Comparison of ENCODE assay signal across 7 cellular contexts in the genomic region with DNA sequence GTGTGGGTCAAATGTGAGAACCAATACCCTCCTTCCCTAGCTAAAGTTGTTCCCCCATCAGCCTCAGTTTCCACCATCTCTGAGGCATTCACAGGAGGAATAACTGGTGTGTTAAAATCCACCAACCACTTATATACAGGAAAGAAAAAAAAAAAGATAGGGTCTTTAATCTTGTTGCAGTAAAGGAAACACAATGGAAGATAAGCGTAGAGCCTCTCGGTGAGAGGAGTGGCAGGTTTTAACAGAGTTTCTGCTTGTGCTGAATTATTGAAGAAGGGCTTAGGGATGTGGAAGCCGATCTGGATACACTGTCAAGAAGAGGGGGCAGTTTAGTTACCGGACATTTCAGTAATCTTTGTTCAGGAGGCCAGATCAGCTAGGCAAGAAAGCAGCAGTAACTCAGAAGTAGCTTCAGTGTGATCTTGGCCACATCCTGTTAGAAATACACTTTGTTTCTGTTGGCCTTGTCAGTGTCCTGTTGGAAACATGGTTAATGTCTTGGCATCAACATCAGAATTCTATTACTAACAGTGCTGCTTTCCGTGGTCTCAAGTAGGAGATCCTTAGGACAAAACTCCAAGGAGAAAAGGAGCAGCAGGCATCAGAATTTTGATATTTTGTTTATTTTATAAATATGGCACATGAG. TPM values are rescaled to one million over a fixed set of nuclear protein-coding genes. Genes with fewer than 3 reads are reported as not detected.
A peak's percentile ranks its signal among the peaks of the same experiment; 100 is the strongest.
DNase-seq lines count a peak whose midpoint lies in the region; ATAC-seq and TF ChIP-seq lines count a peak whose summit lies in the region.
"Not testable (repeated sequence)": the region's sequence is repeated elsewhere in the genome, so short reads cannot be mapped to it uniquely, and the experiment has no call there.

No MANE protein-coding gene starts in this region.

- not testable (repeated sequence) for H3K4me3 ChIP-seq in RWPE2 (ENCODE audit: severe bottlenecking)
- peak overlapping the region; percentile 11 for H3K4me3 ChIP-seq in coronary artery
- peak overlapping the region; percentile 51 for H3K4me3 ChIP-seq in skeletal muscle satellite cell (ENCODE audit: low read length)

- not testable (repeated sequence) for H3K36me3 Mint-ChIP-seq in activated naive CD8-positive, alpha-beta T cell; glutamatergic neuron (ENCODE audit: unreplicated experiment); mesothelial cell of epicardium

- TF ChIP-seq CTCF in RWPE2 (IDR thresholded peaks at IDR 0.05; ENCODE audit: poor library complexity, severe bottlenecking); coronary artery (IDR thresholded peaks at IDR 0.05); glutamatergic neuron (IDR thresholded peaks at IDR 0.05; ENCODE audit: partially characterized antibody, unreplicated experiment); mesothelial cell of epicardium (IDR thresholded peaks at IDR 0.05; ENCODE audit: unreplicated experiment): not testable (repeated sequence)

- peaks cover 42% of the 10 kb centered on the region for H3K4me1 ChIP-seq in RWPE2 (ENCODE audit: insufficient read depth, poor library complexity, severe bottlenecking)
- peaks cover 54% of the 10 kb centered on the region for H3K4me1 ChIP-seq in skeletal muscle satellite cell (ENCODE audit: control insufficient read depth, insufficient read depth, low read length)

- peaks cover 54% of the 10 kb centered on the region for H3K4me1 Mint-ChIP-seq in activated naive CD8-positive, alpha-beta T cell (ENCODE audit: low read depth)
- peaks cover 13% of the 10 kb centered on the region for H3K4me1 Mint-ChIP-seq in glutamatergic neuron (ENCODE audit: low read depth, unreplicated experiment)
- H3K4me1 Mint-ChIP-seq in mesothelial cell of epicardium = peaks cover 11% of the 10 kb centered on the region

- H3K9me3 ChIP-seq in RWPE2 (ENCODE audit: severe bottlenecking); skeletal muscle satellite cell (replicated peaks; ENCODE audit: low read length): not testable (repeated sequence)

- peak overlapping the region; percentile 70 for H3K4me3 Mint-ChIP-seq in activated naive CD8-positive, alpha-beta T cell
- H3K4me3 Mint-ChIP-seq in glutamatergic neuron (ENCODE audit: unreplicated experiment); mesothelial cell of epicardium: not testable (repeated sequence)

- not testable (repeated sequence) for ATAC-seq in RWPE2 (ENCODE audit: low read depth)

- H3K27me3 Mint-ChIP-seq in activated naive CD8-positive, alpha-beta T cell; glutamatergic neuron (ENCODE audit: unreplicated experiment); mesothelial cell of epicardium (ENCODE audit: low read depth): not testable (repeated sequence)

- peak overlapping the region; percentile 83 for H3K27ac ChIP-seq in RWPE2 (ENCODE audit: poor library complexity, severe bottlenecking)
- H3K27ac ChIP-seq in coronary artery = peak overlapping the region; percentile 42 to 74

- peak overlapping the region; percentile 73 for H3K9ac ChIP-seq in skeletal muscle satellite cell (ENCODE audit: low read depth, low read length)

- H3K36me3 ChIP-seq in RWPE2 (ENCODE audit: low read depth); skeletal muscle satellite cell (ENCODE audit: insufficient read depth, low read length): not testable (repeated sequence)

- not testable (repeated sequence) for H3K27me3 ChIP-seq in RWPE2 (ENCODE audit: insufficient read depth, poor library complexity, severe bottlenecking); skeletal muscle satellite cell (ENCODE audit: control insufficient read depth, insufficient read depth, low read length)

- H3K9me3 Mint-ChIP-seq in activated naive CD8-positive, alpha-beta T cell (ENCODE audit: low read depth); glutamatergic neuron (ENCODE audit: unreplicated experiment); mesothelial cell of epicardium: not testable (repeated sequence)

- peak overlapping the region; percentile 75 for H3K4me2 ChIP-seq in skeletal muscle satellite cell (ENCODE audit: low read length)

- peak; percentile 9 for DNase-seq in GM03348 (ENCODE audit: low spot score)
- DNase-seq in RWPE2 (ENCODE audit: low spot score); coronary artery (ENCODE audit: low spot score); glutamatergic neuron; mesothelial cell of epicardium (ENCODE audit: low spot score in 2 of 2, unreplicated experiment in 2 of 2): not testable (repeated sequence)

- H3K27ac Mint-ChIP-seq in activated naive CD8-positive, alpha-beta T cell = peak overlapping the region; percentile 88
- peak overlapping the region; percentile 44 for H3K27ac Mint-ChIP-seq in glutamatergic neuron (ENCODE audit: unreplicated experiment)
- H3K27ac Mint-ChIP-seq in mesothelial cell of epicardium = peak overlapping the region; percentile 77

RNA-seq across cellular contexts. Expression of a gene that starts 40.7 kb away (rescaled TPM):
- total RNA-seq in glutamatergic neuron (ENCODE audit: unreplicated experiment) (0.20 TPM), mesothelial cell of epicardium (0.18 to 0.44 TPM (median 0.34 TPM) in 3 replicates)
- not detected in 2 replicates for total RNA-seq in skeletal muscle satellite cell (2012; rRNA removed)

RNA-seq across cellular contexts. Expression of a gene that starts 43.3 kb away (rescaled TPM):
- total RNA-seq in glutamatergic neuron (ENCODE audit: unreplicated experiment) (29.5 TPM), mesothelial cell of epicardium (14.7 to 15.8 TPM (median 15.7 TPM) in 3 replicates)
- total RNA-seq in skeletal muscle satellite cell (2012; rRNA removed) = 5.1 and 6.6 TPM in 2 replicates
